Comparison of ENCODE assay signal across 27 cellular contexts in the genomic region with DNA sequence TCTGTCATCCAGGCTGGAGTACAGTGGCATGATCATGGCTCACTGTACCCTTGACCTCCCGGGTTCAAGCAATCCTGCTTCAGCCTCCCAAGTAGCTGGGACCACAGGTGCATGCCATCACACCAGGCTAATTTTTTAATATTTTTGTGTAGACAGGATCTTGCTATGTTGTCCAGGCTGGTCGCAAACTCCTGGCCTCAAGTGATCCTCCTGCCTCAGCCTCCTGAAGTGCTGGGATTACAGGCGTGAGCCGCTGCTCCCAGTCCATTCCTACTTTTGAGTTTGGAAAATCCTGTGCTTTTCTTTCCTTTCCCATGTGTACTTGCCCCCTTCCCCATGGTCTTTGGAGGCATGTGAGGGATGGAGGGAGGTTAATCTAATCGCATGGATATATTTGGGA.
"Had no signal": no experiment of that assay in that cellular context is flagged by ENCODE, and none has a peak within 500 bp of the region (broad histone marks: within the 10 kb centered on the region; RNA-seq: fewer than 3 reads in every experiment).

No MANE protein-coding gene starts in this region.

- H3K36me3 Mint-ChIP-seq: natural killer cell treated with Interleukin-12 subunit alpha and Interleukin-12 subunit beta and Interleukin-15 and Interleukin-18, amount 100 ng/mL, for 72 hours had no signal

- H3K27me3 ChIP-seq: heart right ventricle, hepatocyte, neutrophil, right atrium auricular region, stomach, testis, thyroid gland, upper lobe of right lung had no signal

- H3K27ac ChIP-seq: heart right ventricle, hepatocyte, left ventricle myocardium inferior, neutrophil, parathyroid adenoma, right atrium auricular region, skin epidermis, stomach, testis, thyroid gland, upper lobe of right lung had no signal

- FAIRE-seq: urothelium cell line had no signal

- H3K4me2 ChIP-seq: hepatocyte had no signal

- H3K9me3 ChIP-seq: heart right ventricle, left ventricle myocardium inferior, neutrophil, right atrium auricular region, stomach, testis, thyroid gland, upper lobe of right lung had no signal

- H3K27me3 Mint-ChIP-seq: naive B cell; natural killer cell treated with Interleukin-12 subunit alpha and Interleukin-12 subunit beta and Interleukin-15 and Interleukin-18, amount 100 ng/mL, for 72 hours; stimulated activated naive B cell treated with anti-CD40 and anti-IgM and Interleukin-4, amounts not matched to agents 10 μg/mL and 1 μg/mL and 100 μg/mL, for 72 hours had no signal

- H3K9ac ChIP-seq: parathyroid adenoma had no signal

- DNase-seq: heart right ventricle; islet precursor cell; left ventricle myocardium inferior; mesendoderm; naive B cell; occipital lobe; stimulated activated CD4-positive, alpha-beta T cell treated with anti-CD3 and anti-CD28 coated beads, Interleukin-12 subunit alpha, Interleukin-12 subunit beta, amount 100 ng/mL, for 4 hours; stimulated activated CD4-positive, alpha-beta T cell treated with anti-CD3 and anti-CD28 coated beads, Interleukin-15, amount 100 ng/mL, for 24 hours; stimulated activated CD4-positive, alpha-beta T cell treated with anti-CD3 and anti-CD28 coated beads, Interleukin-2, amount 100 ng/mL, for 24 hours; stimulated activated CD4-positive, alpha-beta T cell treated with anti-CD3 and anti-CD28 coated beads, Interleukin-4, amount 100 ng/mL, for 1 hour; stimulated activated naive B cell treated with anti-CD40 and anti-IgM and Interleukin-4, amounts not matched to agents 10 μg/mL and 1 μg/mL and 100 μg/mL, for 72 hours; stimulated activated naive CD8-positive, alpha-beta T cell treated with anti-CD3 and anti-CD28 coated beads, Interleukin-15, Interleukin-2, amounts not matched to agents 100 U/mL and 50 U/mL, for 24 hours; stomach; testis; thyroid gland; trophoblast cell; upper lobe of right lung had no signal

- H3K9me3 Mint-ChIP-seq: mesothelial cell of epicardium; naive B cell; natural killer cell treated with Interleukin-12 subunit alpha and Interleukin-12 subunit beta and Interleukin-15 and Interleukin-18, amount 100 ng/mL, for 72 hours; stimulated activated naive B cell treated with anti-CD40 and anti-IgM and Interleukin-4, amounts not matched to agents 10 μg/mL and 1 μg/mL and 100 μg/mL, for 72 hours had no signal

- H3K4me1 Mint-ChIP-seq: mesothelial cell of epicardium had no signal

- H2AFZ ChIP-seq: hepatocyte, parathyroid adenoma had no signal

- ATAC-seq: heart right ventricle; natural killer cell treated with Interleukin-12 subunit alpha and Interleukin-12 subunit beta and Interleukin-15 and Interleukin-18, amount 100 ng/mL, for 72 hours; sciatic nerve; stimulated activated naive B cell treated with anti-CD40 and anti-IgM and Interleukin-4, amounts not matched to agents 10 μg/mL and 1 μg/mL and 100 μg/mL, for 72 hours; stimulated activated naive CD8-positive, alpha-beta T cell treated with anti-CD3 and anti-CD28 coated beads, Interleukin-15, Interleukin-2, amounts not matched to agents 100 U/mL and 50 U/mL, for 24 hours; upper lobe of right lung had no signal

- H3K4me1 ChIP-seq: thyroid gland, upper lobe of right lung had no signal

- H3K27ac Mint-ChIP-seq: mesothelial cell of epicardium; natural killer cell treated with Interleukin-12 subunit alpha and Interleukin-12 subunit beta and Interleukin-15 and Interleukin-18, amount 100 ng/mL, for 72 hours; stimulated activated naive B cell treated with anti-CD40 and anti-IgM and Interleukin-4, amounts not matched to agents 10 μg/mL and 1 μg/mL and 100 μg/mL, for 72 hours had no signal

- H3K4me3 Mint-ChIP-seq: mesothelial cell of epicardium; naive B cell; natural killer cell treated with Interleukin-12 subunit alpha and Interleukin-12 subunit beta and Interleukin-15 and Interleukin-18, amount 100 ng/mL, for 72 hours; stimulated activated naive B cell treated with anti-CD40 and anti-IgM and Interleukin-4, amounts not matched to agents 10 μg/mL and 1 μg/mL and 100 μg/mL, for 72 hours had no signal

- H3K4me3 ChIP-seq: heart right ventricle, hepatocyte, left ventricle myocardium inferior, lung, right atrium auricular region, skin epidermis, stomach, testis, thyroid gland, upper lobe of right lung had no signal

- H3K36me3 ChIP-seq: left ventricle myocardium inferior, neutrophil, right atrium auricular region, thyroid gland, upper lobe of right lung had no signal
